1 cellular context compared by ENCODE assay signal in the genomic region with DNA sequence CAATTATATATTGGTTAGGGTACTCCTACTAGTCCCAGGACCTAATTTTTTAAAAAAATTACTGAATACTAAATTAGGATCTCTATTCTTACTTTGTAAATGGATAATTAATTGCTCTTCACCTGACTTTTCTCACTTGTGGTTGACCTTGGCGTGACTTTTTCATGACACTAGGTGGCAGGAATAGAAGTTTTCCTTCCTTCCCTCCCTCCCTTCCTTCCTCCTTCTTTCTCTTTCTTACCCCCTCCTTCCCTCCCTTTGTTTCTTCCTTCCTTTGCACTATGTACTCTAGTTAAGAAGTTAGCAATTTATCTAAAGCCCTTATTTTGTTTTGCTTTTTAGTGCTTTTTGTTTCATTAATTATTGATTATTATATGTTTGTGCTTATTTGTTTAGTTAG.
TF ChIP-seq lines count a peak whose summit lies in the region.

No MANE protein-coding gene starts in this region.

TF ChIP-seq in K562, 482 proteins besides CTCF, POLR2A, EP300 and RAD21 (continued from another document and continues in another):
- TF ChIP-seq HMBOX1 (IDR thresholded peaks at IDR 0.05) (0 out of 2 replicates have a peak, but pooled peaks have one; percentile 12), KAT2B (IDR thresholded peaks at IDR 0.05; ENCODE audit: low read depth, low read length) (no peak), NR3C1 (CRISPR knock-in tag; IDR thresholded peaks at IDR 0.05) (no peak), NRF1 (conservative IDR thresholded peaks at IDR 0.05 in 1 of 2, IDR thresholded peaks at IDR 0.05 in 1 of 2) (no peak), JUND (IDR thresholded peaks at IDR 0.05; ENCODE audit: borderline replicate concordance, low read depth, low read length) (no peak), JUND (tag; IDR thresholded peaks at IDR 0.05; ENCODE audit: borderline replicate concordance, low read depth, low read length) (peak; percentile 23; the same call in 1 of the 3 replicates), CHAMP1 (IDR thresholded peaks at IDR 0.05) (peak; percentile 90), TAF1 (IDR thresholded peaks at IDR 0.05; ENCODE audit: control insufficient read depth, extremely low read depth, insufficient read depth, low read length, severe bottlenecking) (no peak), EHMT2 (IDR thresholded peaks at IDR 0.05) (no peak), MTA1 (IDR thresholded peaks at IDR 0.05; ENCODE audit: borderline replicate concordance) (peak; percentile 88), ZNF75A (CRISPR knock-in tag; IDR thresholded peaks at IDR 0.05) (no peak), EGR1 (conservative IDR thresholded peaks at IDR 0.05) (no peak), FOXM1 (IDR thresholded peaks at IDR 0.05; ENCODE audit: low read depth) (peak; percentile 31; the same call in 1 of the 2 replicates), FOXM1 (CRISPR knock-in tag; IDR thresholded peaks at IDR 0.05; ENCODE audit: low read depth) (no peak), RBM17 (IDR thresholded peaks at IDR 0.05; ENCODE audit: borderline replicate concordance, low read depth, low read length) (no peak), OTX1 (CRISPR knock-in tag; IDR thresholded peaks at IDR 0.05) (no peak), ARNT (IDR thresholded peaks at IDR 0.05) (peak in 1 of 2 experiments; percentile 21; a peak in 1 of 4 replicates), MAZ (CRISPR knock-in tag; conservative IDR thresholded peaks at IDR 0.05 in 1 of 2, IDR thresholded peaks at IDR 0.05 in 1 of 2) (peak; percentile 36 to 42; a peak in 1 of 4 replicates), SMC3 (conservative IDR thresholded peaks at IDR 0.05; ENCODE audit: insufficient read depth, low read depth, low read length) (0 out of 2 replicates have a peak, but pooled peaks have one; percentile 10), ZNF518B (CRISPR knock-in tag; IDR thresholded peaks at IDR 0.05) (no peak), PURB (CRISPR knock-in tag; IDR thresholded peaks at IDR 0.05; ENCODE audit: low read depth) (no peak), PHB (CRISPR knock-in tag; IDR thresholded peaks at IDR 0.05) (no peak), ZNF121 (CRISPR knock-in tag; conservative IDR thresholded peaks at IDR 0.05) (no peak), ZNF507 (tag; conservative IDR thresholded peaks at IDR 0.05) (no peak), HDGF (IDR thresholded peaks at IDR 0.05) (no peak), DPF2 (IDR thresholded peaks at IDR 0.05) (peak; percentile 33), SNAPC5 (CRISPR knock-in tag; IDR thresholded peaks at IDR 0.05) (no peak), CAMTA2 (CRISPR knock-in tag; conservative IDR thresholded peaks at IDR 0.05) (no peak), THAP12 (CRISPR knock-in tag; IDR thresholded peaks at IDR 0.05) (no peak), TAF7 (tag; IDR thresholded peaks at IDR 0.05) (no peak), BCL6 (CRISPR knock-in tag; IDR thresholded peaks at IDR 0.05) (no peak), ZNF395 (CRISPR knock-in tag; IDR thresholded peaks at IDR 0.05) (no peak), DEAF1 (CRISPR knock-in tag; IDR thresholded peaks at IDR 0.05) (0 out of 2 replicates have a peak, but pooled peaks have one; percentile 26), NELFE (IDR thresholded peaks at IDR 0.05; ENCODE audit: insufficient read depth, insufficient read length) (no peak), RHOXF2B (CRISPR knock-in tag; conservative IDR thresholded peaks at IDR 0.05) (no peak), ZBTB2 (IDR thresholded peaks at IDR 0.05) (peak; percentile 82), ARID2 (IDR thresholded peaks at IDR 0.05) (no peak), PTTG1 (tag; IDR thresholded peaks at IDR 0.05; ENCODE audit: low read depth) (no peak)
- TF ChIP-seq, protein P1, sequence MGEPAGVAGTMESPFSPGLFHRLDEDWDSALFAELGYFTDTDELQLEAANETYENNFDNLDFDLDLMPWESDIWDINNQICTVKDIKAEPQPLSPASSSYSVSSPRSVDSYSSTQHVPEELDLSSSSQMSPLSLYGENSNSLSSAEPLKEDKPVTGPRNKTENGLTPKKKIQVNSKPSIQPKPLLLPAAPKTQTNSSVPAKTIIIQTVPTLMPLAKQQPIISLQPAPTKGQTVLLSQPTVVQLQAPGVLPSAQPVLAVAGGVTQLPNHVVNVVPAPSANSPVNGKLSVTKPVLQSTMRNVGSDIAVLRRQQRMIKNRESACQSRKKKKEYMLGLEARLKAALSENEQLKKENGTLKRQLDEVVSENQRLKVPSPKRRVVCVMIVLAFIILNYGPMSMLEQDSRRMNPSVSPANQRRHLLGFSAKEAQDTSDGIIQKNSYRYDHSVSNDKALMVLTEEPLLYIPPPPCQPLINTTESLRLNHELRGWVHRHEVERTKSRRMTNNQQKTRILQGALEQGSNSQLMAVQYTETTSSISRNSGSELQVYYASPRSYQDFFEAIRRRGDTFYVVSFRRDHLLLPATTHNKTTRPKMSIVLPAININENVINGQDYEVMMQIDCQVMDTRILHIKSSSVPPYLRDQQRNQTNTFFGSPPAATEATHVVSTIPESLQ (CRISPR knock-in tag; IDR thresholded peaks at IDR 0.05), result no peak
- TF ChIP-seq, protein P2, sequence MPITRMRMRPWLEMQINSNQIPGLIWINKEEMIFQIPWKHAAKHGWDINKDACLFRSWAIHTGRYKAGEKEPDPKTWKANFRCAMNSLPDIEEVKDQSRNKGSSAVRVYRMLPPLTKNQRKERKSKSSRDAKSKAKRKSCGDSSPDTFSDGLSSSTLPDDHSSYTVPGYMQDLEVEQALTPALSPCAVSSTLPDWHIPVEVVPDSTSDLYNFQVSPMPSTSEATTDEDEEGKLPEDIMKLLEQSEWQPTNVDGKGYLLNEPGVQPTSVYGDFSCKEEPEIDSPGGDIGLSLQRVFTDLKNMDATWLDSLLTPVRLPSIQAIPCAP (CRISPR knock-in tag; IDR thresholded peaks at IDR 0.05; ENCODE audit: borderline replicate concordance), result no peak
